Comparison of ENCODE assay signal across 26 cellular contexts in the genomic region with DNA sequence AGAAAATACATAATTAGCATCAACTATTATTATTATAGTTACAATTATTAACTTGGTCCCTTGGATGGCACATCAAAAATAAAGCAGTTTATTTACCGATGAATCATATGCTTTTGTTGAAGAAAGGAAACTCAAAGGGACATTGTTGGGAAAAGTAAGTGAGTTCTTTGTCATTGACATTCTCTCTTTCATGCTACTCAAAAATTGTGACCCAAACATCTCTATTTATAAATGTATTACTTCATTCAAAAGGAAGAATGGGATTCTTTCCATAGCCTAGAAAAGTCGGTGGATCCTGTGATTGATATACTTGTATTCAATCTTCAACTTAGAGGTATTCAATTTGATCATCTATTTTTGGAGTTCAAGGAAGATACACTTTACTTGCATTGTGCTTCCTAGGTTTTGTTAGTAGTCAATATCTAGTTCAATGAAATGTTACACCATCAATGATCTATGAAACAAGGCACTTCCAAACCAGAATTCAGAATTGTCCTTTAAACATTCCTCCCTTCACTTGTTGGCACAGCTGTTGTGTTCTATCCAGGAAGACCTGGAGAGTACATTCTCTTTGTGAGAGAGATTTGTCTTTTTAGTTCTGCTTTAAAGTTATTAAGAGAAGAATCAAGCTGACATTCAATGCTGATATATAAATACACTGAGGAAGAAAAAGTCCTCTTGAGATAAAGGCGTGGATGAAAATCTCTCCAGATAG.
"Had no signal": no experiment of that assay in that cellular context is flagged by ENCODE, and none has a peak within 500 bp of the region (broad histone marks: within the 10 kb centered on the region; RNA-seq: fewer than 3 reads in every experiment).

No MANE protein-coding gene starts in this region.

- H3K27ac ChIP-seq: coronary artery, gastroesophageal sphincter, psoas muscle, suprapubic skin, transverse colon, upper lobe of right lung, vagina had no signal

- FAIRE-seq: endometrium, kidney, small intestine had no signal

- H3K4me3 ChIP-seq: coronary artery, gastroesophageal sphincter, lung, psoas muscle, suprapubic skin, transverse colon, upper lobe of right lung, vagina had no signal

- H3K27me3 ChIP-seq: gastroesophageal sphincter, suprapubic skin, transverse colon, upper lobe of right lung, vagina had no signal

- H3K9me3 ChIP-seq: gastroesophageal sphincter, psoas muscle, suprapubic skin, transverse colon, upper lobe of right lung, vagina had no signal

- DNase-seq: dermis blood vessel endothelial cell; effector memory CD8-positive, alpha-beta T cell; erythroblast; kidney; naive thymus-derived CD4-positive, alpha-beta T cell; nephron progenitor cell; nucleus accumbens; posterior cingulate gyrus; psoas muscle; right cardiac atrium; small intestine; stimulated activated CD4-positive, alpha-beta T cell treated with anti-CD3 and anti-CD28 coated beads, Interleukin-12 subunit alpha, Interleukin-12 subunit beta, amount 100 ng/mL, for 4 hours; stimulated activated CD4-positive, alpha-beta T cell treated with anti-CD3 and anti-CD28 coated beads, Interleukin-1b, Interleukin-23, amount 100 ng/mL, for 48 hours; stimulated activated CD4-positive, alpha-beta T cell treated with anti-CD3 and anti-CD28 coated beads, Interleukin-4, amount 100 ng/mL, for 1 hour; stimulated activated CD8-positive, alpha-beta memory T cell treated with anti-CD3 and anti-CD28 coated beads, Interleukin-4, amount 100 ng/mL, for 48 hours; stimulated activated naive CD4-positive, alpha-beta T cell; stimulated activated naive CD8-positive, alpha-beta T cell treated with anti-CD3 and anti-CD28 coated beads, Interleukin-15, amount 100 ng/mL, for 72 hours; transverse colon; upper lobe of right lung had no signal

- H3K36me3 ChIP-seq: gastroesophageal sphincter, suprapubic skin, transverse colon, upper lobe of right lung, vagina had no signal

- H3K4me1 ChIP-seq: gastroesophageal sphincter, suprapubic skin, transverse colon, upper lobe of right lung, vagina had no signal

- ATAC-seq: effector memory CD8-positive, alpha-beta T cell; gastroesophageal sphincter; left lobe of liver; naive thymus-derived CD4-positive, alpha-beta T cell; psoas muscle; right cardiac atrium; stimulated activated naive CD8-positive, alpha-beta T cell treated with anti-CD3 and anti-CD28 coated beads, Interleukin-15, amount 100 ng/mL, for 72 hours; upper lobe of right lung had no signal
